31 cellular contexts compared by ENCODE assay signal in genomic region chr6:45640811-45641210, GRCh38.
"Had no signal": no experiment of that assay in that cellular context is flagged by ENCODE, and none has a peak within 500 bp of the region (broad histone marks: within the 10 kb centered on the region; RNA-seq: fewer than 3 reads in every experiment).

No MANE protein-coding gene starts in this region.

- H3K27me3 ChIP-seq: SJCRH30 had no signal

- H3K27ac ChIP-seq: SJCRH30, SK-N-MC, WERI-Rb-1 had no signal

- H3K27me3 Mint-ChIP-seq: activated CD4-positive, alpha-beta memory T cell treated with anti-CD3 and anti-CD28 coated beads, Interleukin-2, amount 10 ng/mL, durations not matched to agents 7 days and 5 days; activated CD8-positive, alpha-beta memory T cell treated with anti-CD3 and anti-CD28 coated beads, Interleukin-2, amount 10 ng/mL, durations not matched to agents 7 days and 5 days; activated T-helper 17 cell treated with anti-CD3 and anti-CD28 coated beads, Interleukin-2, amount 50 U/mL, for 72 hours had no signal

- H3K27ac Mint-ChIP-seq: activated CD4-positive, alpha-beta memory T cell treated with anti-CD3 and anti-CD28 coated beads, Interleukin-2, amount 10 ng/mL, durations not matched to agents 7 days and 5 days; activated CD8-positive, alpha-beta memory T cell treated with anti-CD3 and anti-CD28 coated beads, Interleukin-2, amount 10 ng/mL, durations not matched to agents 7 days and 5 days; activated naive CD8-positive, alpha-beta T cell treated with anti-CD3 and anti-CD28 coated beads, Interleukin-2, amount 10 ng/mL, durations not matched to agents 7 days and 5 days; activated T-cell treated with anti-CD3 and anti-CD28 coated beads, Interleukin-2, amount 50 U/mL, for 72 hours; activated T-helper 17 cell treated with anti-CD3 and anti-CD28 coated beads, Interleukin-2, amount 50 U/mL, for 72 hours had no signal

- FAIRE-seq: astrocyte had no signal

- DNase-seq: activated CD4-positive, alpha-beta memory T cell treated with anti-CD3 and anti-CD28 coated beads, Interleukin-2, amount 10 ng/mL, durations not matched to agents 7 days and 5 days; activated CD4-positive, alpha-beta T cell treated with anti-CD3 and anti-CD28 coated beads for 1 hour; activated CD4-positive, alpha-beta T cell treated with anti-CD3 and anti-CD28 coated beads for 48 hours; activated CD4-positive, CD25-positive, alpha-beta regulatory T cell; activated CD8-positive, alpha-beta memory T cell treated with anti-CD3 and anti-CD28 coated beads for 24 hours; activated CD8-positive, alpha-beta memory T cell treated with anti-CD3 and anti-CD28 coated beads, Interleukin-2, amount 10 ng/mL, durations not matched to agents 7 days and 5 days; activated CD8-positive, alpha-beta memory T cell treated with anti-CD3 and anti-CD28 coated beads, Interleukin-2, amount 50 U/mL, for 48 hours; activated effector memory CD4-positive, alpha-beta T cell treated with anti-CD3 and anti-CD28 coated beads, Interleukin-2, amount 50 U/mL, for 16 hours; activated naive CD4-positive, alpha-beta T cell; activated naive CD4-positive, alpha-beta T cell treated with anti-CD3 and anti-CD28 coated beads, Interleukin-2, amount 50 U/mL, for 16 hours; activated naive CD8-positive, alpha-beta T cell treated with anti-CD3 and anti-CD28 coated beads, Interleukin-2, amount 10 ng/mL, durations not matched to agents 7 days and 5 days; activated T-cell treated with anti-CD3 and anti-CD28 coated beads, Interleukin-2, amount 50 U/mL, for 72 hours; caudate nucleus; Karpas-422; NCI-H1105; NCI-H1417 treated with DMSO at 0.1 percent for 48 hours; NCI-H187 treated with DMSO at 0.1 percent for 48 hours; NCI-H2081; NCI-H2171 treated with DMSO at 0.1 percent for 48 hours; NCI-H2227 treated with DMSO at 0.1 percent for 48 hours; NCI-H446; NCI-H510A treated with DMSO at 0.1 percent for 48 hours; SHP77; SJCRH30; T1000; WERI-Rb-1 had no signal

- H3K36me3 ChIP-seq: SJCRH30, WERI-Rb-1 had no signal

- H3K36me3 Mint-ChIP-seq: activated CD8-positive, alpha-beta memory T cell treated with anti-CD3 and anti-CD28 coated beads, Interleukin-2, amount 10 ng/mL, durations not matched to agents 7 days and 5 days; activated naive CD8-positive, alpha-beta T cell treated with anti-CD3 and anti-CD28 coated beads, Interleukin-2, amount 10 ng/mL, durations not matched to agents 7 days and 5 days; brain had no signal

- ATAC-seq: activated CD8-positive, alpha-beta memory T cell treated with anti-CD3 and anti-CD28 coated beads, Interleukin-2, amount 10 ng/mL, durations not matched to agents 7 days and 5 days; activated T-cell treated with anti-CD3 and anti-CD28 coated beads, Interleukin-2, amount 50 U/mL, for 72 hours; activated T-helper 17 cell treated with anti-CD3 and anti-CD28 coated beads, Interleukin-2, amount 50 U/mL, for 72 hours; Panc1 had no signal

- H3K4me3 Mint-ChIP-seq: activated CD4-positive, alpha-beta memory T cell treated with anti-CD3 and anti-CD28 coated beads, Interleukin-2, amount 10 ng/mL, durations not matched to agents 7 days and 5 days; activated CD8-positive, alpha-beta memory T cell treated with anti-CD3 and anti-CD28 coated beads, Interleukin-2, amount 10 ng/mL, durations not matched to agents 7 days and 5 days; activated naive CD8-positive, alpha-beta T cell treated with anti-CD3 and anti-CD28 coated beads, Interleukin-2, amount 10 ng/mL, durations not matched to agents 7 days and 5 days; activated T-cell treated with anti-CD3 and anti-CD28 coated beads, Interleukin-2, amount 50 U/mL, for 72 hours; activated T-helper 17 cell treated with anti-CD3 and anti-CD28 coated beads, Interleukin-2, amount 50 U/mL, for 72 hours; brain had no signal

- H3K9me3 ChIP-seq: SJCRH30 had no signal

- H3K4me1 Mint-ChIP-seq: activated naive CD8-positive, alpha-beta T cell treated with anti-CD3 and anti-CD28 coated beads, Interleukin-2, amount 10 ng/mL, durations not matched to agents 7 days and 5 days; brain had no signal

- H3K4me3 ChIP-seq: SJCRH30, SK-N-MC had no signal

- H3K9me3 Mint-ChIP-seq: activated CD4-positive, alpha-beta memory T cell treated with anti-CD3 and anti-CD28 coated beads, Interleukin-2, amount 10 ng/mL, durations not matched to agents 7 days and 5 days; activated naive CD8-positive, alpha-beta T cell treated with anti-CD3 and anti-CD28 coated beads, Interleukin-2, amount 10 ng/mL, durations not matched to agents 7 days and 5 days; activated T-cell treated with anti-CD3 and anti-CD28 coated beads, Interleukin-2, amount 50 U/mL, for 72 hours had no signal

- H3K4me1 ChIP-seq: SJCRH30 had no signal
